In genomic region chr11:78730267-78730824, GRCh38 we compare ENCODE assay signal across 25 cellular contexts.
DNase-seq lines count a peak whose midpoint lies in the region; ATAC-seq, FAIRE-seq and TF ChIP-seq lines count a peak whose summit lies in the region.
"Had no signal": no experiment of that assay in that cellular context is flagged by ENCODE, and none has a peak within 500 bp of the region (broad histone marks: within the 10 kb centered on the region; RNA-seq: fewer than 3 reads in every experiment).

No MANE protein-coding gene starts in this region.

- no peak overlapping the region for H3K9ac ChIP-seq in HepG2 (ENCODE audit: insufficient read depth, low read depth, low read length)
- H3K9ac ChIP-seq: BLaER1 treated with 17β-estradiol and CSF1 and Interleukin-3, amounts not matched to agents 10 nM and 100 nM; GM23248 had no signal

- ATAC-seq in right lobe of liver: peak; percentile 41 to 59 (median 50)
- ATAC-seq in HepG2: no peak
- ATAC-seq: A549, GM12878 had no signal

- in situ Hi-C loops in HepG2 (cut with HindIII; ENCODE audit: extremely low pct_ligation_motif_present, low pct_unique_long_range_greater_than_20kb) (no loop called here), KBM-7 (cut with MboI; ENCODE audit: low pct_unique_long_range_greater_than_20kb, low sequenced_read_pairs) (no loop called here)

- peaks cover 0 to 8% (median 0%) of the 10 kb centered on the region in 4 donors for H3K4me1 ChIP-seq in right lobe of liver
- H3K4me1 ChIP-seq in HepG2 (ENCODE audit: insufficient read depth, low read length): no peaks in the 10 kb centered on the region
- H3K4me1 ChIP-seq: A549 had no signal

- 33% methylated on average over 7 of the region's 8 CpGs for WGBS in right lobe of liver (ENCODE audit: insufficient coverage, low coverage, low lambda C conversion rate, missing lambda C conversion rate)
- WGBS in HepG2 (ENCODE audit: low lambda C conversion rate): 22% methylated on average over 8 of the region's 8 CpGs

- no peak overlapping the region for H2AFZ ChIP-seq in HepG2 (ENCODE audit: low read length)
- H2AFZ ChIP-seq: GM23248 had no signal

- no peaks in the 10 kb centered on the region for H4K20me1 ChIP-seq in HepG2 (ENCODE audit: insufficient read depth, low read length)
- H4K20me1 ChIP-seq: BLaER1 treated with 17β-estradiol and CSF1 and Interleukin-3, amounts not matched to agents 10 nM and 100 nM had no signal

- H3K4me2 ChIP-seq in HepG2 (ENCODE audit: low read depth, low read length): no peak overlapping the region
- H3K4me2 ChIP-seq: A549; BLaER1 treated with 17β-estradiol and CSF1 and Interleukin-3, amounts not matched to agents 10 nM and 100 nM had no signal

- TF ChIP-seq POLR2A in right lobe of liver (IDR thresholded peaks at IDR 0.05): no peak
- no peak for TF ChIP-seq POLR2A in HepG2 (IDR thresholded peaks at IDR 0.05; ENCODE audit: insufficient read depth in 1 of 2, low read depth in 2 of 2, low read length in 2 of 2)

- no peaks in the 10 kb centered on the region for H3K9me3 ChIP-seq in right lobe of liver
- no peaks in the 10 kb centered on the region for H3K9me3 ChIP-seq in HepG2 (ENCODE audit: low read length)
- H3K9me3 ChIP-seq: A549; BE2C; BLaER1 treated with 17β-estradiol and CSF1 and Interleukin-3, amounts not matched to agents 10 nM and 100 nM had no signal

- POLR2A ChIA-PET in HepG2 (lab: Yijun Ruan, JAX): no interaction called here

- TF ChIP-seq CTCF in right lobe of liver (IDR thresholded peaks at IDR 0.05) (no peak), HepG2 (CRISPR knock-in tag; IDR thresholded peaks at IDR 0.05) (no peak), VCaP (conservative IDR thresholded peaks at IDR 0.05) (no peak)

- CTCF ChIA-PET in HepG2 (lab: Yijun Ruan, JAX; ENCODE audit: low intra/inter-chr PET ratio, low total read pairs): no interaction called here

- no peak for TF ChIP-seq RAD21 in HepG2 (CRISPR knock-in tag; IDR thresholded peaks at IDR 0.05)

- H3K27ac ChIP-seq in right lobe of liver (no peak overlapping the region), HepG2 (ENCODE audit: extremely low read length, insufficient read depth, low read length) (no peak overlapping the region), VCaP (peak overlapping the region; percentile 41)
- H3K27ac ChIP-seq: A549; BLaER1 treated with 17β-estradiol and CSF1 and Interleukin-3, amounts not matched to agents 10 nM and 100 nM; GM23248 had no signal

- no TSS peak for BruUV-seq in HepG2 (replicated peaks; lab: Mats Ljungman, UMichigan)

- no peak for DNase-seq in right lobe of liver
- no peak for DNase-seq in HepG2 (ENCODE audit: low spot score)
- DNase-seq in RPMI7951 (ENCODE audit: low read depth): peak; percentile 24
- no peak for DNase-seq in NCI-H69 (lab: John Stamatoyannopoulos, UW)
- DNase-seq in NCI-H128 (lab: John Stamatoyannopoulos, UW; ENCODE audit: unreplicated experiment): no peak
- DNase-seq in KBM-7: no peak
- DNase-seq: 8988T; ACHN; AML-193; CD4-positive, alpha-beta T cell; CD8-positive, alpha-beta memory T cell; DMS 273 treated with DMSO at 0.1 percent for 48 hours; EL; GDM1; GM23248; H7; HCEC 1CT had no signal

- H3K27me3 ChIP-seq in right lobe of liver: no peaks in the 10 kb centered on the region
- H3K27me3 ChIP-seq in HepG2 (ENCODE audit: control insufficient read depth in 1 of 2, insufficient read depth in 2 of 2, low read length in 2 of 2): peaks cover 3 to 12% of the 10 kb centered on the region in 2 experiments
- H3K27me3 ChIP-seq: BE2C; BLaER1 treated with 17β-estradiol and CSF1 and Interleukin-3, amounts not matched to agents 10 nM and 100 nM had no signal

- H3K36me3 ChIP-seq in right lobe of liver (no peaks in the 10 kb centered on the region), HepG2 (replicated peaks in 1 of 2; ENCODE audit: control insufficient read depth in 1 of 2, insufficient read depth in 2 of 2, low read length in 2 of 2) (no peaks in the 10 kb centered on the region)

- intact Hi-C loops in right lobe of liver (cut with DNase I) (no loop called here), HepG2 (cut with micrococcal nuclease; ENCODE audit: unreplicated experiment) (no loop called here)

- H3K4me3 ChIP-seq in right lobe of liver (no peak overlapping the region), HepG2 (replicated peaks in 1 of 3; ENCODE audit: insufficient read depth in 1 of 3, low read depth in 2 of 3, low read length in 3 of 3) (no peak overlapping the region)
- H3K4me3 ChIP-seq: A549; BLaER1 treated with 17β-estradiol and CSF1 and Interleukin-3, amounts not matched to agents 10 nM and 100 nM; GM12878; GM23248 had no signal

- no peak for FAIRE-seq in HepG2 (lab: Jason Lieb, UNC)
- FAIRE-seq: A549, D721Med, GM12878, GM19239, H1 had no signal

- no peaks in the 10 kb centered on the region for H3K79me2 ChIP-seq in HepG2 (ENCODE audit: insufficient read depth, low read length)

- TF ChIP-seq EP300 in HepG2 (IDR thresholded peaks at IDR 0.05; ENCODE audit: low read depth in 2 of 2, low read length in 2 of 2) (no peak), HepG2 (CRISPR knock-in tag; IDR thresholded peaks at IDR 0.05; ENCODE audit: borderline replicate concordance) (no peak)

TF ChIP-seq in HepG2, 621 proteins besides CTCF, POLR2A, EP300 and RAD21:
- TF ChIP-seq THAP9 (CRISPR knock-in tag; IDR thresholded peaks at IDR 0.05; ENCODE audit: borderline replicate concordance): no peak
- no peak for TF ChIP-seq HNRNPLL (IDR thresholded peaks at IDR 0.05; ENCODE audit: low read depth, low read length, poor library complexity, severe bottlenecking)
- TF ChIP-seq ZNF12 (CRISPR knock-in tag; IDR thresholded peaks at IDR 0.05): no peak
- TF ChIP-seq EZH2 (conservative IDR thresholded peaks at IDR 0.05; ENCODE audit: low read depth, low read length): no peak
- no peak for TF ChIP-seq ZNF354B (CRISPR knock-in tag; IDR thresholded peaks at IDR 0.05)
- TF ChIP-seq FOXC1 (CRISPR knock-in tag; IDR thresholded peaks at IDR 0.05; ENCODE audit: borderline replicate concordance): no peak
- TF ChIP-seq ZIK1 (CRISPR knock-in tag; IDR thresholded peaks at IDR 0.05; ENCODE audit: borderline replicate concordance, low read depth): no peak
- no peak for TF ChIP-seq HIC2 (CRISPR knock-in tag; IDR thresholded peaks at IDR 0.05; ENCODE audit: low read depth)
- TF ChIP-seq HOXA9 (CRISPR knock-in tag; IDR thresholded peaks at IDR 0.05; ENCODE audit: borderline replicate concordance): no peak
- TF ChIP-seq YEATS2 (CRISPR knock-in tag; IDR thresholded peaks at IDR 0.05; ENCODE audit: borderline replicate concordance): no peak
- no peak for TF ChIP-seq MEIS1 (CRISPR knock-in tag; IDR thresholded peaks at IDR 0.05; ENCODE audit: borderline replicate concordance)
- no peak for TF ChIP-seq ZNF549 (CRISPR knock-in tag; IDR thresholded peaks at IDR 0.05)
- TF ChIP-seq CC2D1A (CRISPR knock-in tag; IDR thresholded peaks at IDR 0.05): no peak
- no peak for TF ChIP-seq ZGPAT (CRISPR knock-in tag; IDR thresholded peaks at IDR 0.05)
